14 cellular contexts compared by ENCODE assay signal in genomic region chr2:134301099-134301970, GRCh38. TPM values are rescaled to one million over a fixed set of nuclear protein-coding genes. Genes with fewer than 3 reads are reported as not detected.
A peak's percentile ranks its signal among the peaks of the same experiment; 100 is the strongest.
DNase-seq lines count a peak whose midpoint lies in the region; ATAC-seq and TF ChIP-seq lines count a peak whose summit lies in the region.
"Had no signal": no experiment of that assay in that cellular context is flagged by ENCODE, and none has a peak within 500 bp of the region (broad histone marks: within the 10 kb centered on the region; RNA-seq: fewer than 3 reads in every experiment).

No MANE protein-coding gene starts in this region.

- no peaks in the 10 kb centered on the region for H3K9me3 Mint-ChIP-seq in activated naive CD4-positive, alpha-beta T cell treated with anti-CD3 and anti-CD28 coated beads, Interleukin-2, amount 50 U/mL, for 72 hours
- H3K9me3 Mint-ChIP-seq in activated naive CD8-positive, alpha-beta T cell (ENCODE audit: low read depth), result no peaks in the 10 kb centered on the region
- H3K9me3 Mint-ChIP-seq: CD4-positive, CD25-positive, alpha-beta regulatory T cell; IgD-negative memory B cell had no signal

- DNase-seq in activated naive CD4-positive, alpha-beta T cell treated with anti-CD3 and anti-CD28 coated beads, Interleukin-2, amount 50 U/mL, for 72 hours (ENCODE audit: low spot score in 2 of 2), result no peak
- no peak for DNase-seq in activated naive CD4-positive, alpha-beta T cell treated with Interleukin-2 at 50 U/mL for 16 hours
- DNase-seq in heart right ventricle, result no peak
- DNase-seq in stromal cell of bone marrow (ENCODE audit: low read depth), result peak; percentile 40
- no peak for DNase-seq in SK-N-DZ (ENCODE audit: low spot score)
- DNase-seq in islet precursor cell, result no peak
- DNase-seq: activated CD4-positive, alpha-beta T cell treated with anti-CD3 and anti-CD28 coated beads for 48 hours; CD4-positive, CD25-positive, alpha-beta regulatory T cell; cerebellar nuclear complex; H7 had no signal

- intact Hi-C loops in heart right ventricle (cut with DNase I), result loop anchor here in 1 of 10 donors (5.0 kb wide), 1 partner anchor 39 kb away; no protein-coding TSS in a partner anchor

- 26 to 37% methylated on average over 8 of the region's 8 CpGs for WGBS in heart right ventricle, 2 donors

- H3K4me1 Mint-ChIP-seq in activated naive CD8-positive, alpha-beta T cell (ENCODE audit: low read depth), result peaks cover 57% of the 10 kb centered on the region

- peak overlapping the region in 4 of 10 donors; percentile 5 to 25 (median 21) for H3K4me3 ChIP-seq in heart right ventricle
- H3K4me3 ChIP-seq: skin epidermis had no signal

- ATAC-seq in activated naive CD4-positive, alpha-beta T cell treated with anti-CD3 and anti-CD28 coated beads, Interleukin-2, amount 50 U/mL, for 72 hours, result peak; percentile 81 to 93
- peak; percentile 77 to 93 (median 87) for ATAC-seq in heart right ventricle
- no peak for ATAC-seq in HG02938 (IDR thresholded peaks at IDR 0.05; ENCODE audit: unreplicated experiment)

- H3K9me3 ChIP-seq in heart right ventricle, result no peaks in the 10 kb centered on the region

- H3K4me3 Mint-ChIP-seq in activated naive CD8-positive, alpha-beta T cell, result no peak overlapping the region
- H3K4me3 Mint-ChIP-seq: CD4-positive, CD25-positive, alpha-beta regulatory T cell had no signal

- H3K27ac Mint-ChIP-seq in activated naive CD4-positive, alpha-beta T cell treated with anti-CD3 and anti-CD28 coated beads, Interleukin-2, amount 50 U/mL, for 72 hours, result no peak overlapping the region
- H3K27ac Mint-ChIP-seq in activated naive CD8-positive, alpha-beta T cell, result peak overlapping the region; percentile 78

- H3K27me3 Mint-ChIP-seq in activated naive CD8-positive, alpha-beta T cell, result no peaks in the 10 kb centered on the region
- H3K27me3 Mint-ChIP-seq: CD4-positive, CD25-positive, alpha-beta regulatory T cell; IgD-negative memory B cell had no signal

- no peaks in the 10 kb centered on the region for H3K36me3 ChIP-seq in heart right ventricle

- TF ChIP-seq CTCF in heart right ventricle (IDR thresholded peaks at IDR 0.05), result no peak

- H3K27ac ChIP-seq in heart right ventricle, result peak overlapping the region in 9 of 10 donors; percentile 45 to 87 (median 67)

- H3K4me1 ChIP-seq in heart right ventricle, result peaks cover 0 to 66% (median 36%) of the 10 kb centered on the region in 9 donors

- H3K36me3 Mint-ChIP-seq in activated naive CD4-positive, alpha-beta T cell treated with anti-CD3 and anti-CD28 coated beads, Interleukin-2, amount 50 U/mL, for 72 hours, result peaks cover 4 to 21% of the 10 kb centered on the region in 2 donors
- H3K36me3 Mint-ChIP-seq in activated naive CD8-positive, alpha-beta T cell, result peaks cover 20% of the 10 kb centered on the region

- H3K27me3 ChIP-seq in heart right ventricle, result no peaks in the 10 kb centered on the region

RNA-seq across cellular contexts. Expression of gene MGAT5, which starts 47.5 kb away (rescaled TPM):
- total RNA-seq in activated naive CD4-positive, alpha-beta T cell treated with anti-CD3 and anti-CD28 coated beads, Interleukin-2, amount 50 U/mL, for 72 hours, result 10 to 100 TPM; 11.8 to 13.2 TPM
- 100 to 1,000 TPM in 3 of 10 donors, 10 to 100 TPM in 7; 68.9 to 111 (median 94.6) TPM for total RNA-seq in heart right ventricle
- polyA plus RNA-seq in heart right ventricle, result 10 to 100 TPM in 1 of 2 donors, 1 to 10 TPM in 1; 6.4 to 13.1 TPM
- polyA plus RNA-seq in SK-N-DZ (2014; cell fraction: cytosol; rRNA removed), result 37.1 and 55.6 TPM in 2 replicates
- polyA plus RNA-seq in SK-N-DZ (2014; cell fraction: nucleus; rRNA removed), result 20.4 and 23.6 TPM in 2 replicates

Comparison
In these comparisons a context has a peak if more than half of its experiments do, and no peak if none do; other contexts are left out.
1. RNA of gene MGAT5, which starts 47.5 kb away (total RNA-seq): 68.9 to 111 TPM in heart right ventricle; 11.8 to 13.2 TPM in activated naive CD4-positive, alpha-beta T cell treated with anti-CD3 and anti-CD28 coated beads, Interleukin-2, amount 50 U/mL, for 72 hours; every median in the first group is over 4 times any median in the second.